13 cellular contexts compared by ENCODE assay signal in genomic region chr1:201457508-201457960, GRCh38. TPM values are rescaled to one million over a fixed set of nuclear protein-coding genes. Genes with fewer than 3 reads are reported as not detected.
DNase-seq lines count a peak whose midpoint lies in the region; ATAC-seq, FAIRE-seq and TF ChIP-seq lines count a peak whose summit lies in the region.
"Had no signal": no experiment of that assay in that cellular context is flagged by ENCODE, and none has a peak within 500 bp of the region (broad histone marks: within the 10 kb centered on the region; RNA-seq: fewer than 3 reads in every experiment).

No MANE protein-coding gene starts in this region.

- FAIRE-seq in RCC 7860 (lab: Jason Lieb, UNC), result no peak
- FAIRE-seq in D721Med (lab: Jason Lieb, UNC), result no peak

- no peaks in the 10 kb centered on the region; a peak in 1 of 22 replicates for H3K9me3 ChIP-seq in BLaER1 treated with 17β-estradiol and CSF1 and Interleukin-3, amounts not matched to agents 10 nM and 100 nM (replicated peaks in 1 of 11)
- H3K9me3 ChIP-seq: thoracic aorta had no signal

- 0 out of 22 replicates have a peak overlapping the region, but pooled peaks of 1 of the 11 experiments have one; percentile 0 for H3K9ac ChIP-seq in BLaER1 treated with 17β-estradiol and CSF1 and Interleukin-3, amounts not matched to agents 10 nM and 100 nM

- TF ChIP-seq CTCF in dorsolateral prefrontal cortex (IDR thresholded peaks at IDR 0.05 in 54 of 56, conservative IDR thresholded peaks at IDR 0.05 in 2 of 56; ENCODE audit: low read depth in 1 of 56, partially characterized antibody in 56 of 56) (no peak), D721Med (IDR thresholded peaks at IDR 0.05; ENCODE audit: insufficient read depth, missing control alignments) (no peak)

- peak overlapping the region; percentile 69 to 96 (median 79) for H3K4me2 ChIP-seq in BLaER1 treated with 17β-estradiol and CSF1 and Interleukin-3, amounts not matched to agents 10 nM and 100 nM

- H3K4me1 ChIP-seq in BLaER1 treated with 17β-estradiol and CSF1 and Interleukin-3, amounts not matched to agents 10 nM and 100 nM, result peaks cover 79 to 98% (median 91%) of the 10 kb centered on the region in 10 experiments

- DNase-seq in RCC 7860 (ENCODE audit: low spot score), result peak; percentile 16
- DNase-seq in dorsolateral prefrontal cortex, result no peak
- DNase-seq in sciatic nerve (ENCODE audit: low spot score), result no peak
- no peak for DNase-seq in activated naive CD4-positive, alpha-beta T cell (lab: John Stamatoyannopoulos, UW)
- no peak for DNase-seq in D721Med (ENCODE audit: insufficient read length, low spot score)
- DNase-seq in stimulated activated CD4-positive, alpha-beta T cell treated with anti-CD3 and anti-CD28 coated beads, Interleukin-2, amount 100 ng/mL, for 48 hours, result no peak
- DNase-seq: NCI-H446 had no signal

- no peaks in the 10 kb centered on the region for H3K27me3 ChIP-seq in BLaER1 treated with 17β-estradiol and CSF1 and Interleukin-3, amounts not matched to agents 10 nM and 100 nM
- H3K27me3 ChIP-seq in dorsolateral prefrontal cortex, result no peaks in the 10 kb centered on the region

- H3K36me3 ChIP-seq in BLaER1 treated with 17β-estradiol and CSF1 and Interleukin-3, amounts not matched to agents 10 nM and 100 nM, result no peaks in the 10 kb centered on the region
- H3K36me3 ChIP-seq: thoracic aorta had no signal

- H4K20me1 ChIP-seq in BLaER1 treated with 17β-estradiol and CSF1 and Interleukin-3, amounts not matched to agents 10 nM and 100 nM, result peaks cover 0 to 15% (median 0%) of the 10 kb centered on the region in 11 experiments; a peak in 2 of 22 replicates

- intact Hi-C loops in dorsolateral prefrontal cortex (cut with DNase I) (no loop called here), sciatic nerve (cut with DNase I) (no loop called here)

- H3K4me3 ChIP-seq in BLaER1 treated with 17β-estradiol and CSF1 and Interleukin-3, amounts not matched to agents 10 nM and 100 nM, result no peak overlapping the region
- H3K4me3 ChIP-seq in dorsolateral prefrontal cortex, result no peak overlapping the region
- H3K4me3 ChIP-seq: coronary artery, thoracic aorta had no signal

- peak overlapping the region in 8 of 11 experiments; percentile 36 to 72 (median 62); a peak in 11 of 22 replicates for H3K27ac ChIP-seq in BLaER1 treated with 17β-estradiol and CSF1 and Interleukin-3, amounts not matched to agents 10 nM and 100 nM
- H3K27ac ChIP-seq in dorsolateral prefrontal cortex, result peak overlapping the region in 47 of 59 donors; percentile 18 to 85 (median 68)

- peak; percentile 14 for ATAC-seq in sciatic nerve
- ATAC-seq in HG03460 (IDR thresholded peaks at IDR 0.05; ENCODE audit: unreplicated experiment), result no peak

RNA-seq across cellular contexts. Expression of gene PHLDA3, which starts 11.5 kb away (rescaled TPM):
- 100 to 1,000 TPM in 6 of 120 experiments, 10 to 100 TPM in 114; 34.3 to 144 (median 58.1) TPM for total RNA-seq in dorsolateral prefrontal cortex
- 159 TPM for total RNA-seq in sciatic nerve

RNA-seq across cellular contexts. Expression of gene TNNI1, which starts 36.0 kb away (rescaled TPM):
- under 1 TPM in 3 of 120 experiments, not detected in 117; 0.32 to 0.99 (median 0.66) TPM for total RNA-seq in dorsolateral prefrontal cortex
- total RNA-seq in sciatic nerve, result 0.22 TPM
- total RNA-seq: lung microvascular endothelial cell, posterior vena cava had no signal

RNA-seq across cellular contexts. Expression of gene CSRP1, which starts 49.4 kb away (rescaled TPM):
- total RNA-seq in dorsolateral prefrontal cortex (1,000 to 10,000 TPM in 2 of 120 experiments, 100 to 1,000 TPM in 118; 225 to 1,268 (median 522) TPM), sciatic nerve (768 TPM)

RNA-seq across cellular contexts. Expression of gene LAD1, which starts 58.4 kb away (rescaled TPM):
- total RNA-seq in dorsolateral prefrontal cortex (1 to 10 TPM in 1 of 120 experiments, under 1 TPM in 1, not detected in 118; 0.32 to 1.0 TPM), sciatic nerve (0.76 TPM)
- total RNA-seq: lung microvascular endothelial cell had no signal
